ENCODE assay signal across 11 cellular contexts in the genomic region with DNA sequence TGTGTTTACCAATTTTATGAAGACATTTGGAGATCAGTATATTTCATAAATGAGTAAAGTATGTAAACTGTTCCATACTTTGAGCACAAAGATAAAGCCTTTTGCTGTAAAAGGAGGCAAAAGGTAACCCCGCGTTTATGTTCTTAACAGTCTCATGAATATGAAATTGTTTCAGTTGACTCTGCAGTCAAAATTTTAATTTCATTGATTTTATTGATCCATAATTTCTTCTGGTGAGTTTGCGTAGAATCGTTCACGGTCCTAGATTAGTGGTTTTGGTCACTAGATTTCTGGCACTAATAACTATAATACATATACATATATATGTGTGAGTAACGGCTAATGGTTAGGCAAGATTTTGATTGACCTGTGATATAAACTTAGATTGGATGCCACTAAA. TPM values are rescaled to one million over a fixed set of nuclear protein-coding genes. Genes with fewer than 3 reads are reported as not detected.
DNase-seq lines count a peak whose midpoint lies in the region; ATAC-seq and TF ChIP-seq lines count a peak whose summit lies in the region.
"Had no signal": no experiment of that assay in that cellular context is flagged by ENCODE, and none has a peak within 500 bp of the region (broad histone marks: within the 10 kb centered on the region; RNA-seq: fewer than 3 reads in every experiment).

No MANE protein-coding gene starts in this region.

- peaks cover 28% of the 10 kb centered on the region for H4K20me1 ChIP-seq in SK-N-SH (ENCODE audit: insufficient read depth)

- no peaks in the 10 kb centered on the region for H3F3A ChIP-seq in SK-N-SH (replicated peaks; ENCODE audit: insufficient read depth)

- 43% methylated on average over 6 of the region's 6 CpGs for WGBS in SK-N-SH (ENCODE audit: low lambda C conversion rate)
- 45 to 64% (median 50%) methylated on average over 6 of the region's 6 CpGs for WGBS in psoas muscle, 3 donors

- POLR2A ChIA-PET in SK-N-SH (lab: Yijun Ruan, JAX) = no interaction called here

- CTCF ChIA-PET in SK-N-SH (lab: Yijun Ruan, JAX) = no interaction called here

- intact Hi-C loops in psoas muscle (cut with DNase I) = no loop called here

- H3K79me2 ChIP-seq in SK-N-SH (ENCODE audit: insufficient read depth) = peaks cover 52% of the 10 kb centered on the region

- H3K9me3 ChIP-seq in SK-N-SH (no peaks in the 10 kb centered on the region), SJCRH30 (replicated peaks) (no peaks in the 10 kb centered on the region), psoas muscle (no peaks in the 10 kb centered on the region)

- no peaks in the 10 kb centered on the region for H3K9me2 ChIP-seq in SK-N-SH

- no peak for TF ChIP-seq EP300 in SK-N-SH (IDR thresholded peaks at IDR 0.05; ENCODE audit: borderline replicate concordance in 1 of 2, low read depth in 1 of 2, low read length in 1 of 2)

- no peak for TF ChIP-seq RAD21 in SK-N-SH (IDR thresholded peaks at IDR 0.05; ENCODE audit: low read length)

- no peak overlapping the region for H2AFZ ChIP-seq in SK-N-SH (ENCODE audit: low read depth)

- no peak for DNase-seq in SK-N-SH
- no peak for DNase-seq in SJCRH30
- DNase-seq in epithelial cell of proximal tubule (ENCODE audit: low read depth) = no peak
- no peak for DNase-seq in psoas muscle
- DNase-seq in GF-D8 (lab: John Stamatoyannopoulos, UW) = no peak
- no peak for DNase-seq in GM19238 (ENCODE audit: insufficient read length, low spot score)
- no peak for DNase-seq in A172 (ENCODE audit: low spot score)
- DNase-seq: activated CD4-positive, CD25-positive, alpha-beta regulatory T cell; NCI-H2029 had no signal

- no peaks in the 10 kb centered on the region for H3K27me3 ChIP-seq in SK-N-SH (ENCODE audit: insufficient read depth)
- H3K27me3 ChIP-seq in SJCRH30 = no peaks in the 10 kb centered on the region
- no peaks in the 10 kb centered on the region for H3K27me3 ChIP-seq in psoas muscle (ENCODE audit: insufficient read depth in 3 of 3, low read length in 2 of 3)

- no peak for TF ChIP-seq CTCF in SK-N-SH (IDR thresholded peaks at IDR 0.05)
- no peak for TF ChIP-seq CTCF in epithelial cell of proximal tubule (conservative IDR thresholded peaks at IDR 0.05; ENCODE audit: low read depth, low read length)
- TF ChIP-seq CTCF in psoas muscle (IDR thresholded peaks at IDR 0.05) = no peak

- peaks cover 0 to 4% of the 10 kb centered on the region in 2 experiments; a peak in 2 of 4 replicates for H3K4me1 ChIP-seq in SK-N-SH (ENCODE audit: control insufficient read depth in 1 of 2, insufficient read depth in 2 of 2, low read depth in 1 of 2, low read length in 1 of 2)
- H3K4me1 ChIP-seq in SJCRH30 = no peaks in the 10 kb centered on the region; the same call in 1 of the 2 replicates
- peaks cover 2% of the 10 kb centered on the region for H3K4me1 ChIP-seq in psoas muscle

- H3K27ac ChIP-seq in SK-N-SH (ENCODE audit: low read depth in 2 of 2, low read length in 1 of 2) (no peak overlapping the region), SJCRH30 (no peak overlapping the region), psoas muscle (no peak overlapping the region)
- H3K27ac ChIP-seq: 22Rv1 had no signal

- peak overlapping the region; percentile 81; the same call in 1 of the 2 replicates for H3K9ac ChIP-seq in SK-N-SH

- H3K4me2 ChIP-seq in SK-N-SH = peak overlapping the region; percentile 72

- ATAC-seq in SK-N-SH treated with all-trans-retinoic acid at 6 μM for 48 hours (no peak), psoas muscle (no peak)

- no peaks in the 10 kb centered on the region for H3K36me3 ChIP-seq in SK-N-SH (replicated peaks in 1 of 2; ENCODE audit: control insufficient read depth in 1 of 2, insufficient read depth in 2 of 2, low read length in 1 of 2)
- peaks cover 2% of the 10 kb centered on the region; the same call in 1 of the 2 replicates for H3K36me3 ChIP-seq in SJCRH30
- no peaks in the 10 kb centered on the region for H3K36me3 ChIP-seq in psoas muscle (ENCODE audit: insufficient read depth in 1 of 2, low read depth in 1 of 2)

- H3K4me3 ChIP-seq in SK-N-SH (ENCODE audit: low read depth in 2 of 2, low read length in 1 of 2) = peak overlapping the region; percentile 70 to 72; a peak in 3 of 4 replicates
- peak overlapping the region; percentile 98 for H3K4me3 ChIP-seq in SJCRH30
- peak overlapping the region; percentile 76 for H3K4me3 ChIP-seq in epithelial cell of proximal tubule (ENCODE audit: low read depth, low read length)
- H3K4me3 ChIP-seq in psoas muscle = peak overlapping the region; percentile 84

TF ChIP-seq in SK-N-SH, 30 proteins besides CTCF, POLR2A, EP300 and RAD21:
- TF ChIP-seq FOXM1 (IDR thresholded peaks at IDR 0.05; ENCODE audit: low read depth) (no peak), TEAD4 (IDR thresholded peaks at IDR 0.05; ENCODE audit: borderline replicate concordance, insufficient read depth) (no peak), RFX5 (IDR thresholded peaks at IDR 0.05; ENCODE audit: low read length) (no peak), SMC3 (IDR thresholded peaks at IDR 0.05; ENCODE audit: low read depth, low read length) (no peak), ELF1 (IDR thresholded peaks at IDR 0.05) (no peak), NRF1 (IDR thresholded peaks at IDR 0.05; ENCODE audit: low read depth, low read length) (no peak)
- TF ChIP-seq, protein P1, sequence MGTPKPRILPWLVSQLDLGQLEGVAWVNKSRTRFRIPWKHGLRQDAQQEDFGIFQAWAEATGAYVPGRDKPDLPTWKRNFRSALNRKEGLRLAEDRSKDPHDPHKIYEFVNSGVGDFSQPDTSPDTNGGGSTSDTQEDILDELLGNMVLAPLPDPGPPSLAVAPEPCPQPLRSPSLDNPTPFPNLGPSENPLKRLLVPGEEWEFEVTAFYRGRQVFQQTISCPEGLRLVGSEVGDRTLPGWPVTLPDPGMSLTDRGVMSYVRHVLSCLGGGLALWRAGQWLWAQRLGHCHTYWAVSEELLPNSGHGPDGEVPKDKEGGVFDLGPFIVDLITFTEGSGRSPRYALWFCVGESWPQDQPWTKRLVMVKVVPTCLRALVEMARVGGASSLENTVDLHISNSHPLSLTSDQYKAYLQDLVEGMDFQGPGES (IDR thresholded peaks at IDR 0.05; ENCODE audit: low read depth, low read length) = no peak
- TF ChIP-seq, protein P2, sequence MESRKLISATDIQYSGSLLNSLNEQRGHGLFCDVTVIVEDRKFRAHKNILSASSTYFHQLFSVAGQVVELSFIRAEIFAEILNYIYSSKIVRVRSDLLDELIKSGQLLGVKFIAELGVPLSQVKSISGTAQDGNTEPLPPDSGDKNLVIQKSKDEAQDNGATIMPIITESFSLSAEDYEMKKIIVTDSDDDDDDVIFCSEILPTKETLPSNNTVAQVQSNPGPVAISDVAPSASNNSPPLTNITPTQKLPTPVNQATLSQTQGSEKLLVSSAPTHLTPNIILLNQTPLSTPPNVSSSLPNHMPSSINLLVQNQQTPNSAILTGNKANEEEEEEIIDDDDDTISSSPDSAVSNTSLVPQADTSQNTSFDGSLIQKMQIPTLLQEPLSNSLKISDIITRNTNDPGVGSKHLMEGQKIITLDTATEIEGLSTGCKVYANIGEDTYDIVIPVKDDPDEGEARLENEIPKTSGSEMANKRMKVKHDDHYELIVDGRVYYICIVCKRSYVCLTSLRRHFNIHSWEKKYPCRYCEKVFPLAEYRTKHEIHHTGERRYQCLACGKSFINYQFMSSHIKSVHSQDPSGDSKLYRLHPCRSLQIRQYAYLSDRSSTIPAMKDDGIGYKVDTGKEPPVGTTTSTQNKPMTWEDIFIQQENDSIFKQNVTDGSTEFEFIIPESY (IDR thresholded peaks at IDR 0.05; ENCODE audit: borderline replicate concordance, low read depth) = no peak

TF ChIP-seq in SK-N-SH treated with all-trans-retinoic acid at 6 μM for 48 hours, 23 proteins besides CTCF, POLR2A, EP300 and RAD21 (continues in another document):
- TF ChIP-seq RARB (CRISPR knock-in tag; IDR thresholded peaks at IDR 0.05) (no peak), ZFP3 (CRISPR knock-in tag; IDR thresholded peaks at IDR 0.05) (no peak), ZFP30 (CRISPR knock-in tag; IDR thresholded peaks at IDR 0.05) (no peak), TOX (CRISPR knock-in tag; IDR thresholded peaks at IDR 0.05; ENCODE audit: borderline replicate concordance) (no peak), SNAI2 (CRISPR knock-in tag; IDR thresholded peaks at IDR 0.05) (no peak), CSDC2 (CRISPR knock-in tag; IDR thresholded peaks at IDR 0.05) (no peak)
- TF ChIP-seq, protein P3, sequence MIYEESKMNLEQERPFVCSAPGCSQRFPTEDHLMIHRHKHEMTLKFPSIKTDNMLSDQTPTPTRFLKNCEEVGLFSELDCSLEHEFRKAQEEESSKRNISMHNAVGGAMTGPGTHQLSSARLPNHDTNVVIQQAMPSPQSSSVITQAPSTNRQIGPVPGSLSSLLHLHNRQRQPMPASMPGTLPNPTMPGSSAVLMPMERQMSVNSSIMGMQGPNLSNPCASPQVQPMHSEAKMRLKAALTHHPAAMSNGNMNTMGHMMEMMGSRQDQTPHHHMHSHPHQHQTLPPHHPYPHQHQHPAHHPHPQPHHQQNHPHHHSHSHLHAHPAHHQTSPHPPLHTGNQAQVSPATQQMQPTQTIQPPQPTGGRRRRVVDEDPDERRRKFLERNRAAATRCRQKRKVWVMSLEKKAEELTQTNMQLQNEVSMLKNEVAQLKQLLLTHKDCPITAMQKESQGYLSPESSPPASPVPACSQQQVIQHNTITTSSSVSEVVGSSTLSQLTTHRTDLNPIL (CRISPR knock-in tag; IDR thresholded peaks at IDR 0.05; ENCODE audit: low read depth) = no peak
- TF ChIP-seq, protein P4, sequence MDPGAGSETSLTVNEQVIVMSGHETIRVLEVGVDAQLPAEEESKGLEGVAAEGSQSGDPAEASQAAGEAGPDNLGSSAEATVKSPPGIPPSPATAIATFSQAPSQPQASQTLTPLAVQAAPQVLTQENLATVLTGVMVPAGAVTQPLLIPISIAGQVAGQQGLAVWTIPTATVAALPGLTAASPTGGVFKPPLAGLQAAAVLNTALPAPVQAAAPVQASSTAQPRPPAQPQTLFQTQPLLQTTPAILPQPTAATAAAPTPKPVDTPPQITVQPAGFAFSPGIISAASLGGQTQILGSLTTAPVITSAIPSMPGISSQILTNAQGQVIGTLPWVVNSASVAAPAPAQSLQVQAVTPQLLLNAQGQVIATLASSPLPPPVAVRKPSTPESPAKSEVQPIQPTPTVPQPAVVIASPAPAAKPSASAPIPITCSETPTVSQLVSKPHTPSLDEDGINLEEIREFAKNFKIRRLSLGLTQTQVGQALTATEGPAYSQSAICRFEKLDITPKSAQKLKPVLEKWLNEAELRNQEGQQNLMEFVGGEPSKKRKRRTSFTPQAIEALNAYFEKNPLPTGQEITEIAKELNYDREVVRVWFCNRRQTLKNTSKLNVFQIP (CRISPR knock-in tag; IDR thresholded peaks at IDR 0.05; ENCODE audit: borderline replicate concordance, low read depth) = no peak

RNA-seq across cellular contexts. Expression of a gene that starts 1.9 kb away (rescaled TPM):
- 7.8 and 10.1 TPM in 2 replicates for polyA plus RNA-seq in SK-N-SH (2012; rRNA removed)
- polyA plus RNA-seq in SK-N-SH (2012; cell fraction: cytosol; rRNA removed) = 10.8 and 15.0 TPM in 2 replicates
- 9.7 and 25.9 TPM in 2 replicates for polyA plus RNA-seq in SK-N-SH (2012; cell fraction: nucleus; rRNA removed)
- 71.9 and 80.8 TPM in 2 replicates for total RNA-seq in SJCRH30 (2014; rRNA removed; shearing (Covaris generic))
- total RNA-seq in epithelial cell of proximal tubule = 11.9 and 19.2 TPM in 2 replicates
- 10 to 100 TPM; 10.5 to 11.8 (median 11.0) TPM for total RNA-seq in psoas muscle
- polyA plus RNA-seq in psoas muscle = 1 to 10 TPM; 6.0 to 9.7 (median 7.6) TPM
- total RNA-seq in A172 (2014; rRNA removed; shearing (Covaris generic)) = 49.6 and 50.9 TPM in 2 replicates
